In the genomic region with DNA sequence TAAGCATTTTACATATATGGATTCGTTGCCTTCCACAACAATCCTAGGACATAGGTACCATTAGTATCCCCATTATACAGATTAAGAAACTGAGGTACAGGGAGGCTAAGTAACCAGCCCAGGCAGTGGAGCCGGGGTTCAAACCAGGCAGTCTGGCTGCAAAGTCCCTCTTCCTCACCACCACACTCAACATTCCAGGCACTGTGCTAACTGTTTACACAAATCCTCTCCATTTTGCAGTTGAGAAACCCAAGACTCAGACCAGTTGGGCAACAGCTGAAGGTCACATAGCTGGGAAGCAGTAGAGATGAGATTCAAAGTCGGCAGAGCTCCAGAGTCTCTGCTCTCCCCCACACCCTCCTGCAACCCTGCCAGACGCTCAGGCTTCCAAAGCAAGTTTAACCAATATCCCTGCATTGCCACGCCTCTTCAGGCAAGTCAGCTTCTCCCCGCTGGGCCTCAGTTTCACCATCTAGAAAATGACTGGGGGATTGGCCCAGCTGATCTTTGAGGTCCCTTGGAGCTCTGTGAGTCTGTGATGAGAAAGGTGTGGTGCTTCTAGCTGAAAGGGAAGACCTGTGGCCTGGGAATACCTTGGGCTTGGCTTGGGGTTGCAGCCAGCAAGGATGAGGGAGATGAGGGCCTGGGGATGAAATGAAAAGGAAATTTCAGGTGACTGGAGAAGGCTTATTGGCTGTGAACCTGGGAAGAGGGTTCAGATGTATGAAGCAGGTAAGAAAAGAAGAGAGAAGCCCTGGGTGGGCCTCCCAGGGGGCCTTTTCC, we compare ENCODE assay signal across 8 cellular contexts. TPM values are rescaled to one million over a fixed set of nuclear protein-coding genes. Genes with fewer than 3 reads are reported as not detected.
DNase-seq lines count a peak whose midpoint lies in the region; ATAC-seq and TF ChIP-seq lines count a peak whose summit lies in the region.

No MANE protein-coding gene starts in this region.

- CTCF ChIA-PET in naive thymus-derived CD4-positive, alpha-beta T cell (lab: Charles Lee), result interaction anchor here (0.6 to 16.3 kb wide), 6 partner anchors 11 to 1114 kb away, joined by 3 to 425 read pairs (median 11); a partner anchor contains a TSS

- peaks cover 59 to 100% (median 98%) of the 10 kb centered on the region in 7 donors for H3K4me1 Mint-ChIP-seq in naive thymus-derived CD4-positive, alpha-beta T cell

- no peaks in the 10 kb centered on the region for H3K27me3 Mint-ChIP-seq in naive thymus-derived CD4-positive, alpha-beta T cell

- H3K4me1 ChIP-seq in naive thymus-derived CD4-positive, alpha-beta T cell (ENCODE audit: control insufficient read depth in 2 of 2, insufficient read depth in 2 of 2, low read length in 2 of 2), result peaks cover 56 to 93% of the 10 kb centered on the region in 2 donors

- no peaks in the 10 kb centered on the region for H3K9me3 ChIP-seq in naive thymus-derived CD4-positive, alpha-beta T cell (ENCODE audit: control insufficient read depth in 2 of 3, low read length in 3 of 3)

- POLR2A ChIA-PET in naive thymus-derived CD4-positive, alpha-beta T cell (lab: Charles Lee), result interaction anchor here (0.6 to 45.4 kb wide), 17 partner anchors 4 to 1138 kb away, joined by 3 to 2132 read pairs (median 6); a partner anchor contains a TSS

- peaks cover 11 to 40% (median 21%) of the 10 kb centered on the region in 3 experiments for H3K36me3 ChIP-seq in naive thymus-derived CD4-positive, alpha-beta T cell (ENCODE audit: control insufficient read depth in 2 of 3, insufficient read depth in 3 of 3, low read length in 3 of 3)

- peak overlapping the region; percentile 63 for H3K27ac ChIP-seq in naive thymus-derived CD4-positive, alpha-beta T cell (ENCODE audit: low read depth, low read length)

- H3K27me3 ChIP-seq in naive thymus-derived CD4-positive, alpha-beta T cell (ENCODE audit: control insufficient read depth in 2 of 2, insufficient read depth in 2 of 2, low read length in 2 of 2), result no peaks in the 10 kb centered on the region

- H3K36me3 Mint-ChIP-seq in naive thymus-derived CD4-positive, alpha-beta T cell, result peaks cover 5 to 43% (median 23%) of the 10 kb centered on the region in 5 donors

- no peak for ATAC-seq in naive thymus-derived CD4-positive, alpha-beta T cell
- ATAC-seq in GM18519 (IDR thresholded peaks at IDR 0.05; ENCODE audit: low FRiP score, unreplicated experiment), result no peak
- ATAC-seq in GM18517 (IDR thresholded peaks at IDR 0.05; ENCODE audit: unreplicated experiment), result no peak
- ATAC-seq in GM18868 (IDR thresholded peaks at IDR 0.05; ENCODE audit: unreplicated experiment), result no peak

- intact Hi-C loops in naive thymus-derived CD4-positive, alpha-beta T cell (cut with micrococcal nuclease), result no loop called here

- H3K9me3 Mint-ChIP-seq in naive thymus-derived CD4-positive, alpha-beta T cell, result peaks cover 0 to 10% (median 0%) of the 10 kb centered on the region in 11 donors

- H3K4me3 ChIP-seq in AG10803 (ENCODE audit: low read length) (peak overlapping the region; percentile 41), choroid plexus epithelial cell (ENCODE audit: low read depth, low read length) (no peak overlapping the region)
- H3K4me3 ChIP-seq in naive thymus-derived CD4-positive, alpha-beta T cell (ENCODE audit: low read length), result no peak overlapping the region

- H3K4me3 Mint-ChIP-seq in naive thymus-derived CD4-positive, alpha-beta T cell, result peak overlapping the region in 6 of 10 donors; percentile 25 to 99 (median 35)

- H3K27ac Mint-ChIP-seq in naive thymus-derived CD4-positive, alpha-beta T cell, result peak overlapping the region; percentile 72 to 100 (median 93)

- DNase-seq in AG10803 (ENCODE audit: low read depth) (peak; percentile 100), NCI-H2029 (lab: John Stamatoyannopoulos, UW) (peak; percentile 7), choroid plexus epithelial cell (ENCODE audit: low read depth) (peak; percentile 100), erythroblast (lab: John Stamatoyannopoulos, UW) (no peak)
- DNase-seq in naive thymus-derived CD4-positive, alpha-beta T cell, result peak in 1 of 9 donors; percentile 36

- TF ChIP-seq CTCF in AG10803 (conservative IDR thresholded peaks at IDR 0.05; ENCODE audit: low read length), result no peak
- no peak for TF ChIP-seq CTCF in choroid plexus epithelial cell (conservative IDR thresholded peaks at IDR 0.05; ENCODE audit: low read depth, low read length)

- no peak for TF ChIP-seq POLR2A in erythroblast (IDR thresholded peaks at IDR 0.05; ENCODE audit: low read length)

RNA-seq across cellular contexts. Expression of a gene that starts 14.0 kb away (rescaled TPM):
- 100 to 1,000 TPM; 153 to 675 (median 262) TPM for total RNA-seq in naive thymus-derived CD4-positive, alpha-beta T cell
- 1,000 to 10,000 TPM; 1,350 to 2,301 TPM for polyA plus RNA-seq in naive thymus-derived CD4-positive, alpha-beta T cell

RNA-seq across cellular contexts. Expression of a gene that starts 49.9 kb away (rescaled TPM):
- total RNA-seq in naive thymus-derived CD4-positive, alpha-beta T cell, result 10 to 100 TPM in 1 of 5 experiments, 1 to 10 TPM in 2, not detected in 2; 1.2 to 10.3 (median 1.3) TPM
- polyA plus RNA-seq in naive thymus-derived CD4-positive, alpha-beta T cell, result not detected

Comparison
In these comparisons a context has a peak if more than half of its experiments do, and no peak if none do; other contexts are left out.
1. DNase-seq: peak in AG10803 (single experiment), NCI-H2029 (single experiment) and choroid plexus epithelial cell (single experiment); none in erythroblast (0 of 2).